In the genomic region with DNA sequence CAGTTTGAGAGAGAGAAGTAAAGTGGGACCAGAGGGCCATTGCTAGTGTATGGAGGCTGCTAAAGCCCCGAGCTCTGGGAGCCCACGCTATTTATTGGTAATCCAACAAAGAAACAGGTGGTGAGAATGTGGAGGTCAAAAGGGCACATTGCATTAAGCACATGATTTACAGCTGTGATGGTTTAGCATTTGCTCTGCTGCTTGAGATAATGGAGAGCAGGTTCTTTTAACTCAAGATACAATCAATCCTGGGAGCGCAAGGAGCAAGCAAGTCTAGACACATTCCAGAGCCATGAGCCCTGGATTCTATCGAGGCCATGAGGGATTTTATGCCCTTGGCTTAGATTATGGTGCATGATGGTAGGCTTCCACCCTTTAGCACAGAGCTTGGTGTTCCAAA, we compare ENCODE assay signal across 2 cellular contexts.
TF ChIP-seq lines count a peak whose summit lies in the region.

No MANE protein-coding gene starts in this region.

TF ChIP-seq in SK-N-SH, 30 proteins besides CTCF, POLR2A, EP300 and RAD21:
- TF ChIP-seq GATA2 (CRISPR knock-in tag; IDR thresholded peaks at IDR 0.05): peak; percentile 23

TF ChIP-seq in HepG2, 621 proteins besides CTCF, POLR2A, EP300 and RAD21:
- TF ChIP-seq NR2F6 (IDR thresholded peaks at IDR 0.05) (0 out of 2 replicates have a peak, but pooled peaks have one; percentile 20), NR2F6 (CRISPR knock-in tag; IDR thresholded peaks at IDR 0.05) (0 out of 2 replicates have a peak, but pooled peaks have one; percentile 17)
